ENCODE assay signal across 1 cellular context in genomic region chr6:36683656-36684446, GRCh38.
TF ChIP-seq lines count a peak whose summit lies in the region.

No MANE protein-coding gene starts in this region.

TF ChIP-seq in HepG2, 621 proteins besides CTCF, POLR2A, EP300 and RAD21 (continued from another document and continues in another):
- TF ChIP-seq KIAA2018 (CRISPR knock-in tag; IDR thresholded peaks at IDR 0.05; ENCODE audit: borderline replicate concordance) (no peak), USF2 (IDR thresholded peaks at IDR 0.05; ENCODE audit: low read depth, low read length) (no peak), USF2 (CRISPR knock-in tag; IDR thresholded peaks at IDR 0.05; ENCODE audit: borderline replicate concordance) (no peak), SP4 (CRISPR knock-in tag; IDR thresholded peaks at IDR 0.05) (peak; percentile 76), ETV5 (CRISPR knock-in tag; IDR thresholded peaks at IDR 0.05; ENCODE audit: borderline replicate concordance) (peak; percentile 72; the same call in 1 of the 2 replicates), ZNF430 (CRISPR knock-in tag; IDR thresholded peaks at IDR 0.05) (peak; percentile 88), AKAP8 (CRISPR knock-in tag; IDR thresholded peaks at IDR 0.05) (peak; percentile 93), TARDBP (CRISPR knock-in tag; IDR thresholded peaks at IDR 0.05) (peak; percentile 96), ZNF124 (CRISPR knock-in tag; IDR thresholded peaks at IDR 0.05) (peak; percentile 76; the same call in 1 of the 2 replicates), NFKB2 (CRISPR knock-in tag; IDR thresholded peaks at IDR 0.05; ENCODE audit: borderline replicate concordance) (peak; percentile 46), ZNF142 (CRISPR knock-in tag; IDR thresholded peaks at IDR 0.05) (no peak), CBFB (CRISPR knock-in tag; IDR thresholded peaks at IDR 0.05) (peak; percentile 88), SRF (IDR thresholded peaks at IDR 0.05; ENCODE audit: low read depth, low read length) (peak; percentile 58), ZBTB37 (CRISPR knock-in tag; IDR thresholded peaks at IDR 0.05) (peak; percentile 92), RARA (CRISPR knock-in tag; IDR thresholded peaks at IDR 0.05) (peak; percentile 94), SNRNP70 (IDR thresholded peaks at IDR 0.05; ENCODE audit: low read depth, low read length) (no peak), SPEN (CRISPR knock-in tag; IDR thresholded peaks at IDR 0.05; ENCODE audit: low read depth) (peak; percentile 44; the same call in 1 of the 2 replicates), ZNF362 (CRISPR knock-in tag; IDR thresholded peaks at IDR 0.05; ENCODE audit: borderline replicate concordance) (peak; percentile 65; the same call in 1 of the 2 replicates), TBX2 (CRISPR knock-in tag; IDR thresholded peaks at IDR 0.05; ENCODE audit: borderline replicate concordance) (peak; percentile 100), ZSCAN31 (CRISPR knock-in tag; IDR thresholded peaks at IDR 0.05; ENCODE audit: low read depth) (peak; percentile 92), ZNF282 (IDR thresholded peaks at IDR 0.05; ENCODE audit: partially characterized antibody) (no peak), ZNF274 (CRISPR knock-in tag; IDR thresholded peaks at IDR 0.05) (peak; percentile 65; the same call in 1 of the 2 replicates), ZNF816 (CRISPR knock-in tag; IDR thresholded peaks at IDR 0.05; ENCODE audit: borderline replicate concordance) (peak; percentile 98; the same call in 1 of the 2 replicates), NR2F6 (IDR thresholded peaks at IDR 0.05) (peak; percentile 100), NR2F6 (CRISPR knock-in tag; IDR thresholded peaks at IDR 0.05) (peak; percentile 97), GABPB1 (CRISPR knock-in tag; IDR thresholded peaks at IDR 0.05) (peak; percentile 50), HES4 (CRISPR knock-in tag; IDR thresholded peaks at IDR 0.05; ENCODE audit: borderline replicate concordance) (no peak; the same call in 1 of the 2 replicates), ARID4A (CRISPR knock-in tag; IDR thresholded peaks at IDR 0.05; ENCODE audit: borderline replicate concordance) (peak; percentile 65; the same call in 1 of the 2 replicates), TAF15 (IDR thresholded peaks at IDR 0.05; ENCODE audit: low read depth, low read length, poor library complexity, severe bottlenecking) (no peak), ZSCAN21 (CRISPR knock-in tag; IDR thresholded peaks at IDR 0.05; ENCODE audit: borderline replicate concordance) (peak; percentile 85; the same call in 1 of the 2 replicates), JUNB (CRISPR knock-in tag; IDR thresholded peaks at IDR 0.05; ENCODE audit: borderline replicate concordance) (peak; percentile 88)
